Comparison of ENCODE assay signal across 1 cellular context in genomic region chr1:33436557-33437296, GRCh38.
TF ChIP-seq lines count a peak whose summit lies in the region.

No MANE protein-coding gene starts in this region.

TF ChIP-seq in HepG2, 621 proteins besides CTCF, POLR2A, EP300 and RAD21:
- TF ChIP-seq FOXO4 (CRISPR knock-in tag; conservative IDR thresholded peaks at IDR 0.05) (no peak), ZNF569 (CRISPR knock-in tag; IDR thresholded peaks at IDR 0.05; ENCODE audit: borderline replicate concordance) (no peak), MXD4 (CRISPR knock-in tag; IDR thresholded peaks at IDR 0.05) (no peak), NR2F6 (IDR thresholded peaks at IDR 0.05) (no peak), NR2F6 (CRISPR knock-in tag; IDR thresholded peaks at IDR 0.05) (0 out of 2 replicates have a peak, but pooled peaks have one; percentile 21), TRIM24 (CRISPR knock-in tag; IDR thresholded peaks at IDR 0.05) (no peak), NR2F1 (CRISPR knock-in tag; IDR thresholded peaks at IDR 0.05) (0 out of 4 replicates have a peak, but pooled peaks of 1 of the 2 experiments have one; percentile 52), RARA (CRISPR knock-in tag; IDR thresholded peaks at IDR 0.05) (peak; percentile 82)
